19 cellular contexts compared by ENCODE assay signal in genomic region chr13:44448875-44449274, GRCh38.
DNase-seq lines count a peak whose midpoint lies in the region; ATAC-seq, FAIRE-seq and TF ChIP-seq lines count a peak whose summit lies in the region.
"Had no signal": no experiment of that assay in that cellular context is flagged by ENCODE, and none has a peak within 500 bp of the region (broad histone marks: within the 10 kb centered on the region; RNA-seq: fewer than 3 reads in every experiment).

No MANE protein-coding gene starts in this region.

- POLR2A ChIA-PET in HepG2 (lab: Yijun Ruan, JAX), result interaction anchor here (0.8 to 2.3 kb wide), 5 partner anchors 10 to 307 kb away, joined by 3 to 36 read pairs (median 4); no protein-coding TSS in a partner anchor

- no peak overlapping the region for H2AFZ ChIP-seq in HepG2 (ENCODE audit: low read length)

- DNase-seq in HepG2 (ENCODE audit: low spot score) (no peak), psoas muscle (no peak), HCEC 1CT (no peak), DMS 273 (lab: John Stamatoyannopoulos, UW; ENCODE audit: unreplicated experiment) (no peak), glomerular visceral epithelial cell (ENCODE audit: extremely low spot score) (no peak), suprapubic skin (ENCODE audit: low spot score in 2 of 2) (no peak)
- DNase-seq: C1 segment of cervical spinal cord; CD4-positive, alpha-beta T cell; DMS153; DMS79 treated with DMSO at 0.1 percent for 48 hours; GDM1; HFFc6; IMR-90 had no signal

- no TSS peak for BruUV-seq in HepG2 (replicated peaks; lab: Mats Ljungman, UMichigan)

- H3K4me3 ChIP-seq in HepG2 (replicated peaks in 1 of 3; ENCODE audit: insufficient read depth in 1 of 3, low read depth in 2 of 3, low read length in 3 of 3), result no peak overlapping the region; a peak in 1 of 6 replicates
- H3K4me3 ChIP-seq in psoas muscle, result no peak overlapping the region
- no peak overlapping the region for H3K4me3 ChIP-seq in suprapubic skin
- H3K4me3 ChIP-seq: HAP-1 had no signal

- no peaks in the 10 kb centered on the region for H3K9me3 ChIP-seq in HepG2 (ENCODE audit: low read length)
- no peaks in the 10 kb centered on the region for H3K9me3 ChIP-seq in psoas muscle
- no peaks in the 10 kb centered on the region for H3K9me3 ChIP-seq in suprapubic skin
- H3K9me3 ChIP-seq: HAP-1 had no signal

- no peaks in the 10 kb centered on the region for H4K20me1 ChIP-seq in HepG2 (ENCODE audit: insufficient read depth, low read length)

- ATAC-seq in HepG2, result peak; percentile 14; the same call in 2 of the 3 replicates
- peak in 1 of 4 donors; percentile 6 for ATAC-seq in psoas muscle

- TF ChIP-seq EP300 in HepG2 (IDR thresholded peaks at IDR 0.05; ENCODE audit: low read depth in 2 of 2, low read length in 2 of 2), result no peak
- TF ChIP-seq EP300 in HepG2 (CRISPR knock-in tag; IDR thresholded peaks at IDR 0.05; ENCODE audit: borderline replicate concordance), result no peak
- TF ChIP-seq EP300 in suprapubic skin (IDR thresholded peaks at IDR 0.05), result no peak

- CTCF ChIA-PET in HepG2 (lab: Yijun Ruan, JAX; ENCODE audit: low intra/inter-chr PET ratio, low total read pairs), result no interaction called here

- TF ChIP-seq CTCF in VCaP (conservative IDR thresholded peaks at IDR 0.05), result no peak
- TF ChIP-seq CTCF in HepG2 (CRISPR knock-in tag; IDR thresholded peaks at IDR 0.05), result no peak
- no peak for TF ChIP-seq CTCF in psoas muscle (IDR thresholded peaks at IDR 0.05)
- no peak for TF ChIP-seq CTCF in suprapubic skin (IDR thresholded peaks at IDR 0.05)

- H3K27ac ChIP-seq in VCaP (peak overlapping the region; percentile 14; the same call in 1 of the 2 replicates), HepG2 (ENCODE audit: extremely low read length, insufficient read depth, low read length) (peak overlapping the region; percentile 76), psoas muscle (peak overlapping the region; percentile 80), suprapubic skin (no peak overlapping the region)
- H3K27ac ChIP-seq: HL-60 had no signal

- intact Hi-C loops in HepG2 (cut with micrococcal nuclease; ENCODE audit: unreplicated experiment) (no loop called here), psoas muscle (cut with DNase I) (no loop called here)

- H3K36me3 ChIP-seq in HepG2 (replicated peaks in 1 of 2; ENCODE audit: control insufficient read depth in 1 of 2, insufficient read depth in 2 of 2, low read length in 2 of 2), result no peaks in the 10 kb centered on the region
- no peaks in the 10 kb centered on the region for H3K36me3 ChIP-seq in psoas muscle (ENCODE audit: insufficient read depth in 1 of 2, low read depth in 1 of 2)
- H3K36me3 ChIP-seq in suprapubic skin, result no peaks in the 10 kb centered on the region
- H3K36me3 ChIP-seq: HAP-1 had no signal

- H3K27me3 ChIP-seq in HepG2 (ENCODE audit: control insufficient read depth in 1 of 2, insufficient read depth in 2 of 2, low read length in 2 of 2) (no peaks in the 10 kb centered on the region), psoas muscle (ENCODE audit: insufficient read depth in 3 of 3, low read length in 2 of 3) (no peaks in the 10 kb centered on the region), suprapubic skin (no peaks in the 10 kb centered on the region)

- no peak for TF ChIP-seq RAD21 in HepG2 (CRISPR knock-in tag; IDR thresholded peaks at IDR 0.05)

- in situ Hi-C loops in HepG2 (cut with HindIII; ENCODE audit: extremely low pct_ligation_motif_present, low pct_unique_long_range_greater_than_20kb), result no loop called here

- no peak overlapping the region for H3K9ac ChIP-seq in HepG2 (ENCODE audit: insufficient read depth, low read depth, low read length)

- no peak for TF ChIP-seq POLR2A in HepG2 (IDR thresholded peaks at IDR 0.05; ENCODE audit: insufficient read depth in 1 of 2, low read depth in 2 of 2, low read length in 2 of 2)
- TF ChIP-seq POLR2A in suprapubic skin (IDR thresholded peaks at IDR 0.05), result no peak

- H3K79me2 ChIP-seq in HepG2 (ENCODE audit: insufficient read depth, low read length), result no peaks in the 10 kb centered on the region

- no peak for FAIRE-seq in HepG2 (lab: Jason Lieb, UNC)
- FAIRE-seq: A204.1, GM12892, H1 had no signal

- 68% methylated on average over 3 of the region's 3 CpGs for WGBS in HepG2 (ENCODE audit: low lambda C conversion rate)
- 67 to 80% (median 75%) methylated on average over 3 of the region's 3 CpGs for WGBS in psoas muscle, 3 donors
- WGBS in suprapubic skin, result 68% methylated on average over 3 of the region's 3 CpGs

- peaks cover 40% of the 10 kb centered on the region for H3K4me1 ChIP-seq in HepG2 (ENCODE audit: insufficient read depth, low read length)
- peaks cover 36% of the 10 kb centered on the region for H3K4me1 ChIP-seq in psoas muscle
- no peaks in the 10 kb centered on the region for H3K4me1 ChIP-seq in suprapubic skin
- H3K4me1 ChIP-seq: HAP-1 had no signal

- H3K4me2 ChIP-seq in HepG2 (ENCODE audit: low read depth, low read length), result peak overlapping the region; percentile 72; the same call in 1 of the 2 replicates

TF ChIP-seq in HepG2, 621 proteins besides CTCF, POLR2A, EP300 and RAD21:
- TF ChIP-seq ADNP (CRISPR knock-in tag; IDR thresholded peaks at IDR 0.05), result peak; percentile 61; the same call in 1 of the 2 replicates
- TF ChIP-seq EZH2 (conservative IDR thresholded peaks at IDR 0.05; ENCODE audit: low read depth, low read length), result no peak
- TF ChIP-seq ZNF878 (CRISPR knock-in tag; IDR thresholded peaks at IDR 0.05), result no peak
- TF ChIP-seq, protein P1, sequence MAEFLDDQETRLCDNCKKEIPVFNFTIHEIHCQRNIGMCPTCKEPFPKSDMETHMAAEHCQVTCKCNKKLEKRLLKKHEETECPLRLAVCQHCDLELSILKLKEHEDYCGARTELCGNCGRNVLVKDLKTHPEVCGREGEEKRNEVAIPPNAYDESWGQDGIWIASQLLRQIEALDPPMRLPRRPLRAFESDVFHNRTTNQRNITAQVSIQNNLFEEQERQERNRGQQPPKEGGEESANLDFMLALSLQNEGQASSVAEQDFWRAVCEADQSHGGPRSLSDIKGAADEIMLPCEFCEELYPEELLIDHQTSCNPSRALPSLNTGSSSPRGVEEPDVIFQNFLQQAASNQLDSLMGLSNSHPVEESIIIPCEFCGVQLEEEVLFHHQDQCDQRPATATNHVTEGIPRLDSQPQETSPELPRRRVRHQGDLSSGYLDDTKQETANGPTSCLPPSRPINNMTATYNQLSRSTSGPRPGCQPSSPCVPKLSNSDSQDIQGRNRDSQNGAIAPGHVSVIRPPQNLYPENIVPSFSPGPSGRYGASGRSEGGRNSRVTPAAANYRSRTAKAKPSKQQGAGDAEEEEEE (CRISPR knock-in tag; IDR thresholded peaks at IDR 0.05; ENCODE audit: borderline replicate concordance), result no peak
- TF ChIP-seq ZNF629 (CRISPR knock-in tag; conservative IDR thresholded peaks at IDR 0.05), result peak; percentile 91
- peak; percentile 48; the same call in 1 of the 2 replicates for TF ChIP-seq KDM1A (CRISPR knock-in tag; IDR thresholded peaks at IDR 0.05)
- TF ChIP-seq GPBP1L1 (CRISPR knock-in tag; IDR thresholded peaks at IDR 0.05), result no peak
- peak; percentile 60; the same call in 1 of the 2 replicates for TF ChIP-seq ZMYM3 (CRISPR knock-in tag; IDR thresholded peaks at IDR 0.05)
- no peak for TF ChIP-seq WIZ (CRISPR knock-in tag; IDR thresholded peaks at IDR 0.05)
- no peak for TF ChIP-seq HOXA9 (CRISPR knock-in tag; IDR thresholded peaks at IDR 0.05; ENCODE audit: borderline replicate concordance)
- no peak for TF ChIP-seq ZNF20 (CRISPR knock-in tag; IDR thresholded peaks at IDR 0.05)
- TF ChIP-seq ZNF598 (CRISPR knock-in tag; IDR thresholded peaks at IDR 0.05; ENCODE audit: borderline replicate concordance), result no peak
